Comparison of ENCODE assay signal across 8 cellular contexts in the genomic region with DNA sequence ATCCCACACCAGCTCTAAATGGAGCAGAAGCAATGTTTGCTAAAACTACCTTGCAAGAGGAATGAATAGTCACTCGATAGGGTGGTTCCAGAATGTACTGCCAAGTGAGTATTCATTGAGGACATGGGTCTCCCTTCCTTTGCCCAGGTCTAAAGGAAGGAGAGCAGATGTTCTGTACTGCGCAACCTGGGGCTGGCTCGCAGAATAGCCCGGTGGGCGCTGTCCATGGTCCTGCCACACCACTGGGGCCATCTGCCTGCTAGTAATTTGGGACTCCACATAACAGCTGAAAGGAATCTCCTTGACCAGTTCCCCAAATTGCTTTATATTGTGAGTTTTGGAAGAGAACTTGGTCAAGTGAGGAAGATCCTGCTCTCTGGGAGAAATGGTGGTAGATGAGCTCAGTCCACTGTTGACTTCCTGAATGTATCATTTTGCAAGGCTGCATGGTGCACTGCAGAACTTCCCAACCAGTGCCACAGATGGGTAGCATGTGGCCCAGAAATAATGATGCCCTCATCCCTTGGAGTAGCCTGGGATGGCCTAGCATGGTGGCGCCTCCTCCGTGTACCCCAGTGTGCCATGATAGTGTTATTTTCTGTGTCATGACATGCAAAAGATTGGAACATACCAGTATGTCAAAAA. TPM values are rescaled to one million over a fixed set of nuclear protein-coding genes. Genes with fewer than 3 reads are reported as not detected.
DNase-seq lines count a peak whose midpoint lies in the region; ATAC-seq and TF ChIP-seq lines count a peak whose summit lies in the region.

No MANE protein-coding gene starts in this region.

- peak; percentile 48 for DNase-seq in COLO829 (ENCODE audit: low spot score)
- DNase-seq in MV-4-11 (lab: John Stamatoyannopoulos, UW): peak; percentile 45
- DNase-seq in activated T-cell treated with anti-CD3 and anti-CD28 coated beads, Interleukin-2, amount 50 U/mL, for 48 hours: peak; percentile 45 to 67
- peak; percentile 43 to 81 (median 56) for DNase-seq in heart left ventricle
- peak; percentile 31 for DNase-seq in stimulated activated CD4-positive, alpha-beta T cell treated with anti-CD3 and anti-CD28 coated beads, Interleukin-1b, Interleukin-23, amount 100 ng/mL, for 48 hours
- DNase-seq in gastrocnemius medialis: no peak

- intact Hi-C loops in heart left ventricle (cut with DNase I): no loop called here
- intact Hi-C loops in gastrocnemius medialis (cut with DNase I; ENCODE audit: low total_unique reads): no loop called here

- 9 to 11% (median 10%) methylated on average over 6 to 7 of the region's 7 CpGs for WGBS in heart left ventricle, 4 donors

- in situ Hi-C loops in gastrocnemius medialis (cut with MboI; ENCODE audit: low sequenced_read_pairs in 4 of 4): no loop called here

- TF ChIP-seq POLR2A in heart left ventricle (IDR thresholded peaks at IDR 0.05): no peak
- TF ChIP-seq POLR2A in gastrocnemius medialis (IDR thresholded peaks at IDR 0.05): no peak

- H3K9me3 ChIP-seq in heart left ventricle (no peaks in the 10 kb centered on the region), gastrocnemius medialis (no peaks in the 10 kb centered on the region)

- ATAC-seq in heart left ventricle: peak; percentile 47 to 76 (median 74)
- no peak for ATAC-seq in HG02642 (IDR thresholded peaks at IDR 0.05; ENCODE audit: poor library complexity, unreplicated experiment)
- ATAC-seq in gastrocnemius medialis: no peak
- ATAC-seq in HG03432 (IDR thresholded peaks at IDR 0.05; ENCODE audit: unreplicated experiment): no peak

- H3K27me3 ChIP-seq in heart left ventricle: peaks cover 5 to 42% (median 18%) of the 10 kb centered on the region in 9 donors
- H3K27me3 ChIP-seq in gastrocnemius medialis: peaks cover 13 to 22% (median 19%) of the 10 kb centered on the region in 3 donors

- H3K36me3 ChIP-seq in heart left ventricle (no peaks in the 10 kb centered on the region), gastrocnemius medialis (no peaks in the 10 kb centered on the region)

- H3K4me1 ChIP-seq in heart left ventricle (peaks cover 0 to 8% (median 2%) of the 10 kb centered on the region in 12 donors), gastrocnemius medialis (no peaks in the 10 kb centered on the region)

- H3K27ac ChIP-seq in heart left ventricle: no peak overlapping the region
- no peak overlapping the region for H3K27ac ChIP-seq in gastrocnemius medialis

- TF ChIP-seq CTCF in heart left ventricle (IDR thresholded peaks at IDR 0.05) (no peak), gastrocnemius medialis (IDR thresholded peaks at IDR 0.05 in 4 of 5, conservative IDR thresholded peaks at IDR 0.05 in 1 of 5) (no peak)

- no peak overlapping the region for H3K4me3 ChIP-seq in heart left ventricle
- H3K4me3 ChIP-seq in gastrocnemius medialis: no peak overlapping the region

RNA-seq across cellular contexts. Expression of a gene that starts 5.7 kb away (rescaled TPM):
- total RNA-seq in heart left ventricle (under 1 TPM in 7 of 9 donors, not detected in 2; 0.07 to 0.50 (median 0.32) TPM), gastrocnemius medialis (under 1 TPM in 2 of 4 donors, not detected in 2; 0.02 to 0.03 TPM)
- polyA plus RNA-seq in heart left ventricle: under 1 TPM in 1 of 2 donors, not detected in 1; 0.15 TPM

RNA-seq across cellular contexts. Expression of a gene that starts 43.8 kb away (rescaled TPM):
- total RNA-seq in heart left ventricle: not detected
- under 1 TPM in 1 of 2 donors, not detected in 1; 0.11 TPM for polyA plus RNA-seq in heart left ventricle
- under 1 TPM in 1 of 4 donors, not detected in 3; 0.16 TPM for total RNA-seq in gastrocnemius medialis

RNA-seq across cellular contexts. Expression of a gene that starts 54.1 kb away (rescaled TPM):
- total RNA-seq in heart left ventricle: 10 to 100 TPM in 3 of 9 donors, 1 to 10 TPM in 6; 4.9 to 15.2 (median 6.7) TPM
- 1 to 10 TPM; 2.4 to 3.1 TPM for polyA plus RNA-seq in heart left ventricle
- 1 to 10 TPM; 3.1 to 9.1 (median 4.1) TPM for total RNA-seq in gastrocnemius medialis

Comparison
In these comparisons a context has a peak if more than half of its experiments do, and no peak if none do; other contexts are left out.
1. DNase-seq: peak in COLO829 (single experiment), MV-4-11 (single experiment), activated T-cell treated with anti-CD3 and anti-CD28 coated beads, Interleukin-2, amount 50 U/mL, for 48 hours (2 of 2), heart left ventricle (5 of 5) and stimulated activated CD4-positive, alpha-beta T cell treated with anti-CD3 and anti-CD28 coated beads, Interleukin-1b, Interleukin-23, amount 100 ng/mL, for 48 hours (single experiment); none in gastrocnemius medialis (0 of 2).
2. ATAC-seq: peak in heart left ventricle (4 of 4); none in HG02642 (single experiment), gastrocnemius medialis (0 of 2) and HG03432 (single experiment).